ENCODE assay signal across 1 cellular context in genomic region chr12:27012239-27012981, GRCh38.
TF ChIP-seq lines count a peak whose summit lies in the region.

No MANE protein-coding gene starts in this region.

TF ChIP-seq in WTC11, 78 proteins besides CTCF, POLR2A, EP300 and RAD21 (continued from another document):
- TF ChIP-seq, protein P1, sequence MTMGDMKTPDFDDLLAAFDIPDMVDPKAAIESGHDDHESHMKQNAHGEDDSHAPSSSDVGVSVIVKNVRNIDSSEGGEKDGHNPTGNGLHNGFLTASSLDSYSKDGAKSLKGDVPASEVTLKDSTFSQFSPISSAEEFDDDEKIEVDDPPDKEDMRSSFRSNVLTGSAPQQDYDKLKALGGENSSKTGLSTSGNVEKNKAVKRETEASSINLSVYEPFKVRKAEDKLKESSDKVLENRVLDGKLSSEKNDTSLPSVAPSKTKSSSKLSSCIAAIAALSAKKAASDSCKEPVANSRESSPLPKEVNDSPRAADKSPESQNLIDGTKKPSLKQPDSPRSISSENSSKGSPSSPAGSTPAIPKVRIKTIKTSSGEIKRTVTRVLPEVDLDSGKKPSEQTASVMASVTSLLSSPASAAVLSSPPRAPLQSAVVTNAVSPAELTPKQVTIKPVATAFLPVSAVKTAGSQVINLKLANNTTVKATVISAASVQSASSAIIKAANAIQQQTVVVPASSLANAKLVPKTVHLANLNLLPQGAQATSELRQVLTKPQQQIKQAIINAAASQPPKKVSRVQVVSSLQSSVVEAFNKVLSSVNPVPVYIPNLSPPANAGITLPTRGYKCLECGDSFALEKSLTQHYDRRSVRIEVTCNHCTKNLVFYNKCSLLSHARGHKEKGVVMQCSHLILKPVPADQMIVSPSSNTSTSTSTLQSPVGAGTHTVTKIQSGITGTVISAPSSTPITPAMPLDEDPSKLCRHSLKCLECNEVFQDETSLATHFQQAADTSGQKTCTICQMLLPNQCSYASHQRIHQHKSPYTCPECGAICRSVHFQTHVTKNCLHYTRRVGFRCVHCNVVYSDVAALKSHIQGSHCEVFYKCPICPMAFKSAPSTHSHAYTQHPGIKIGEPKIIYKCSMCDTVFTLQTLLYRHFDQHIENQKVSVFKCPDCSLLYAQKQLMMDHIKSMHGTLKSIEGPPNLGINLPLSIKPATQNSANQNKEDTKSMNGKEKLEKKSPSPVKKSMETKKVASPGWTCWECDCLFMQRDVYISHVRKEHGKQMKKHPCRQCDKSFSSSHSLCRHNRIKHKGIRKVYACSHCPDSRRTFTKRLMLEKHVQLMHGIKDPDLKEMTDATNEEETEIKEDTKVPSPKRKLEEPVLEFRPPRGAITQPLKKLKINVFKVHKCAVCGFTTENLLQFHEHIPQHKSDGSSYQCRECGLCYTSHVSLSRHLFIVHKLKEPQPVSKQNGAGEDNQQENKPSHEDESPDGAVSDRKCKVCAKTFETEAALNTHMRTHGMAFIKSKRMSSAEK (CRISPR knock-in tag; IDR thresholded peaks at IDR 0.05; ENCODE audit: borderline replicate concordance): no peak
TF ChIP-seq in WTC11: peak in this region for 0.
